Comparison of ENCODE assay signal across 1 cellular context in the genomic region with DNA sequence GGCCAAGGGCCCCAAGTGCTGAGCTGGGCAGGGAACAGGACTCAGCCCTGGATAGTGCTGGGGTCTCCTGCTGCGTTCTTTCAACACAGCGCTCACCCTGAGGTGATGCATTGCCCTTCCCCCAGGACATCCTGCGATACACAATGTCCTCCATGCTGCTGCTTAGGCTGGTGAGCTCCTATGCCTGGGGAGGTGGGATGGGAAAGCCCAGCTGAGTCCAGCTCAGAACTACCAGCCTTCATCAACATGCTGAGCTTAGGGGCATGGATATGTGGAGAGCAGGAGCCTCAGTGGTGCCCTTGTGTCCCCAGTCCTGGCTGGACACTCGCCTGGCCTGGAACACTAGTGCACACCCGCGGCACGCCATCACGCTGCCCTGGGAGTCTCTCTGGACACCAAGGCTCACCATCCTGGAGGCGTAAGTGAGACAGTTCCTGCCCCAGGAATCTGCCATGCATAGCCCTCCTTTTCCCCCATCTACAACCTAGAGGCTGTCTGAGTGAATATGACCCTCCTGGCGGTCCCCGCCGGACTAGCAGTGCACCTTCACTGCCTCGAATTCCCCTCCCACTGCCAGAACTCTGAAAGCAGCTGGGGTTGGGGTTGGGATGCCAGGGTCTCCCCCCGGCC.
A peak's percentile ranks its signal among the peaks of the same experiment; 100 is the strongest.
TF ChIP-seq lines count a peak whose summit lies in the region.

No MANE protein-coding gene starts in this region.

TF ChIP-seq in WTC11, 78 proteins besides CTCF, POLR2A, EP300 and RAD21 (continued from another document):
- TF ChIP-seq, protein P1, sequence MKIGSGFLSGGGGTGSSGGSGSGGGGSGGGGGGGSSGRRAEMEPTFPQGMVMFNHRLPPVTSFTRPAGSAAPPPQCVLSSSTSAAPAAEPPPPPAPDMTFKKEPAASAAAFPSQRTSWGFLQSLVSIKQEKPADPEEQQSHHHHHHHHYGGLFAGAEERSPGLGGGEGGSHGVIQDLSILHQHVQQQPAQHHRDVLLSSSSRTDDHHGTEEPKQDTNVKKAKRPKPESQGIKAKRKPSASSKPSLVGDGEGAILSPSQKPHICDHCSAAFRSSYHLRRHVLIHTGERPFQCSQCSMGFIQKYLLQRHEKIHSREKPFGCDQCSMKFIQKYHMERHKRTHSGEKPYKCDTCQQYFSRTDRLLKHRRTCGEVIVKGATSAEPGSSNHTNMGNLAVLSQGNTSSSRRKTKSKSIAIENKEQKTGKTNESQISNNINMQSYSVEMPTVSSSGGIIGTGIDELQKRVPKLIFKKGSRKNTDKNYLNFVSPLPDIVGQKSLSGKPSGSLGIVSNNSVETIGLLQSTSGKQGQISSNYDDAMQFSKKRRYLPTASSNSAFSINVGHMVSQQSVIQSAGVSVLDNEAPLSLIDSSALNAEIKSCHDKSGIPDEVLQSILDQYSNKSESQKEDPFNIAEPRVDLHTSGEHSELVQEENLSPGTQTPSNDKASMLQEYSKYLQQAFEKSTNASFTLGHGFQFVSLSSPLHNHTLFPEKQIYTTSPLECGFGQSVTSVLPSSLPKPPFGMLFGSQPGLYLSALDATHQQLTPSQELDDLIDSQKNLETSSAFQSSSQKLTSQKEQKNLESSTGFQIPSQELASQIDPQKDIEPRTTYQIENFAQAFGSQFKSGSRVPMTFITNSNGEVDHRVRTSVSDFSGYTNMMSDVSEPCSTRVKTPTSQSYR (CRISPR knock-in tag; IDR thresholded peaks at IDR 0.05) = no peak
- TF ChIP-seq ELF4 (CRISPR knock-in tag; IDR thresholded peaks at IDR 0.05; ENCODE audit: low read depth) = no peak
- 0 out of 2 replicates have a peak, but pooled peaks have one; percentile 34 for TF ChIP-seq ZNF671 (CRISPR knock-in tag; IDR thresholded peaks at IDR 0.05)
